ENCODE assay signal across 8 cellular contexts in genomic region chr3:49133226-49133951, GRCh38. TPM values are rescaled to one million over a fixed set of nuclear protein-coding genes. Genes with fewer than 3 reads are reported as not detected.
DNase-seq lines count a peak whose midpoint lies in the region; ATAC-seq and TF ChIP-seq lines count a peak whose summit lies in the region.

No MANE protein-coding gene starts in this region.

- H3K36me3 ChIP-seq in adipocyte (ENCODE audit: control insufficient read depth, insufficient read depth, low read length, severe bottlenecking) (peaks cover 24% of the 10 kb centered on the region), cardiac muscle cell (peaks cover 1% of the 10 kb centered on the region)

- H3K27me3 Mint-ChIP-seq in activated CD8-positive, alpha-beta memory T cell treated with anti-CD3 and anti-CD28 coated beads, Interleukin-2, amount 10 ng/mL, durations not matched to agents 7 days and 5 days = peaks cover 3% of the 10 kb centered on the region
- H3K27me3 Mint-ChIP-seq in effector memory CD8-positive, alpha-beta T cell = peaks cover 14 to 42% of the 10 kb centered on the region in 2 donors

- CTCF ChIA-PET in activated CD8-positive, alpha-beta memory T cell treated with anti-CD3 and anti-CD28 coated beads, Interleukin-2, amount 10 ng/mL, durations not matched to agents 7 days and 5 days (lab: Charles Lee) = no interaction called here

- H3K9ac ChIP-seq in adipocyte (ENCODE audit: low read length) = peak overlapping the region; percentile 87

- no peak overlapping the region for H3K4me3 ChIP-seq in NB4 (ENCODE audit: low read depth, low read length)
- H3K4me3 ChIP-seq in adipocyte (ENCODE audit: low read length) = peak overlapping the region; percentile 90
- H3K4me3 ChIP-seq in cardiac muscle cell = peak overlapping the region; percentile 39

- H3K4me1 Mint-ChIP-seq in activated CD8-positive, alpha-beta memory T cell treated with anti-CD3 and anti-CD28 coated beads, Interleukin-2, amount 10 ng/mL, durations not matched to agents 7 days and 5 days = no peaks in the 10 kb centered on the region
- H3K4me1 Mint-ChIP-seq in effector memory CD8-positive, alpha-beta T cell (ENCODE audit: low read depth in 2 of 2) = peaks cover 0 to 4% of the 10 kb centered on the region in 2 donors

- ATAC-seq in omental fat pad (ENCODE audit: low FRiP score) = peak; percentile 85
- no peak for ATAC-seq in activated CD8-positive, alpha-beta memory T cell treated with anti-CD3 and anti-CD28 coated beads, Interleukin-2, amount 10 ng/mL, durations not matched to agents 7 days and 5 days
- ATAC-seq in effector memory CD8-positive, alpha-beta T cell (replicated peaks) = no peak

- H3K9me3 Mint-ChIP-seq in activated CD8-positive, alpha-beta memory T cell treated with anti-CD3 and anti-CD28 coated beads, Interleukin-2, amount 10 ng/mL, durations not matched to agents 7 days and 5 days (ENCODE audit: low read depth) = no peaks in the 10 kb centered on the region
- no peaks in the 10 kb centered on the region for H3K9me3 Mint-ChIP-seq in effector memory CD8-positive, alpha-beta T cell

- no peak overlapping the region for H3K27ac Mint-ChIP-seq in activated CD8-positive, alpha-beta memory T cell treated with anti-CD3 and anti-CD28 coated beads, Interleukin-2, amount 10 ng/mL, durations not matched to agents 7 days and 5 days
- no peak overlapping the region for H3K27ac Mint-ChIP-seq in effector memory CD8-positive, alpha-beta T cell

- DNase-seq in DMS 273 (lab: John Stamatoyannopoulos, UW; ENCODE audit: unreplicated experiment) = peak; percentile 87
- peak; percentile 42 for DNase-seq in NB4 (ENCODE audit: low read depth)
- peak; percentile 96 for DNase-seq in adipocyte (ENCODE audit: low read depth)
- peak; percentile 91 to 92 for DNase-seq in cardiac muscle cell (ENCODE audit: low read depth in 1 of 2, low spot score in 1 of 2)
- DNase-seq in omental fat pad (ENCODE audit: low spot score) = peak; percentile 59
- no peak for DNase-seq in GM20000 (ENCODE audit: low spot score)
- no peak for DNase-seq in activated CD8-positive, alpha-beta memory T cell treated with anti-CD3 and anti-CD28 coated beads, Interleukin-2, amount 10 ng/mL, durations not matched to agents 7 days and 5 days
- no peak for DNase-seq in effector memory CD8-positive, alpha-beta T cell

- H3K36me3 Mint-ChIP-seq in activated CD8-positive, alpha-beta memory T cell treated with anti-CD3 and anti-CD28 coated beads, Interleukin-2, amount 10 ng/mL, durations not matched to agents 7 days and 5 days = no peaks in the 10 kb centered on the region
- H3K36me3 Mint-ChIP-seq in effector memory CD8-positive, alpha-beta T cell (ENCODE audit: insufficient read depth) = no peaks in the 10 kb centered on the region

- peak overlapping the region; percentile 98 for H3K27ac ChIP-seq in cardiac muscle cell

- TF ChIP-seq CTCF in NB4 (IDR thresholded peaks at IDR 0.05; ENCODE audit: low read depth, low read length) = no peak
- no peak for TF ChIP-seq CTCF in cardiac muscle cell (IDR thresholded peaks at IDR 0.05; ENCODE audit: low read depth, low read length)
- no peak for TF ChIP-seq CTCF in omental fat pad (IDR thresholded peaks at IDR 0.05)
- no peak for TF ChIP-seq CTCF in GM20000 (IDR thresholded peaks at IDR 0.05; ENCODE audit: extremely low read depth, missing control alignments)

- no peak overlapping the region for H3K4me3 Mint-ChIP-seq in activated CD8-positive, alpha-beta memory T cell treated with anti-CD3 and anti-CD28 coated beads, Interleukin-2, amount 10 ng/mL, durations not matched to agents 7 days and 5 days
- no peak overlapping the region for H3K4me3 Mint-ChIP-seq in effector memory CD8-positive, alpha-beta T cell

- peaks cover 13% of the 10 kb centered on the region for H3K4me1 ChIP-seq in adipocyte (ENCODE audit: control insufficient read depth, insufficient read depth, low read length)
- H3K4me1 ChIP-seq in cardiac muscle cell (ENCODE audit: low read depth) = peaks cover 15% of the 10 kb centered on the region

- H3K27me3 ChIP-seq in adipocyte (replicated peaks; ENCODE audit: control insufficient read depth, insufficient read depth, low read length) (no peaks in the 10 kb centered on the region), cardiac muscle cell (no peaks in the 10 kb centered on the region)

- no peak for TF ChIP-seq POLR2A in NB4 (IDR thresholded peaks at IDR 0.05; ENCODE audit: extremely low read depth, insufficient read length)

- H3K9me3 ChIP-seq in adipocyte (ENCODE audit: control insufficient read depth, low read length) (no peaks in the 10 kb centered on the region), cardiac muscle cell (ENCODE audit: low read depth) (no peaks in the 10 kb centered on the region)

RNA-seq across cellular contexts. Expression of gene LAMB2, which starts 0.5 kb away (rescaled TPM):
- total RNA-seq in cardiac muscle cell = 875 and 1,233 TPM in 2 replicates
- polyA plus RNA-seq in cardiac muscle cell = 615 and 708 TPM in 2 replicates
- total RNA-seq in omental fat pad = 100 to 1,000 TPM; 334 to 564 (median 415) TPM
- not detected for total RNA-seq in activated CD8-positive, alpha-beta memory T cell treated with anti-CD3 and anti-CD28 coated beads, Interleukin-2, amount 10 ng/mL, durations not matched to agents 7 days and 5 days

RNA-seq across cellular contexts. Expression of gene USP19, which starts 12.8 kb away (rescaled TPM):
- total RNA-seq in cardiac muscle cell = 103 and 122 TPM in 2 replicates
- polyA plus RNA-seq in cardiac muscle cell = 50.5 and 61.8 TPM in 2 replicates
- total RNA-seq in omental fat pad = 10 to 100 TPM; 30.7 to 63.5 (median 45.4) TPM
- total RNA-seq in activated CD8-positive, alpha-beta memory T cell treated with anti-CD3 and anti-CD28 coated beads, Interleukin-2, amount 10 ng/mL, durations not matched to agents 7 days and 5 days = 10 to 100 TPM; 58.3 to 68.6 TPM

RNA-seq across cellular contexts. Expression of gene QARS1, which starts 28.8 kb away (rescaled TPM):
- 277 and 345 TPM in 2 replicates for total RNA-seq in cardiac muscle cell
- 173 and 188 TPM in 2 replicates for polyA plus RNA-seq in cardiac muscle cell
- total RNA-seq in omental fat pad = 100 to 1,000 TPM; 172 to 204 (median 192) TPM
- total RNA-seq in activated CD8-positive, alpha-beta memory T cell treated with anti-CD3 and anti-CD28 coated beads, Interleukin-2, amount 10 ng/mL, durations not matched to agents 7 days and 5 days = 100 to 1,000 TPM; 234 to 245 TPM

RNA-seq across cellular contexts. Expression of gene CCDC71, which starts 32.7 kb away (rescaled TPM):
- total RNA-seq in cardiac muscle cell = 44.4 and 59.2 TPM in 2 replicates
- 0.39 and 0.56 TPM in 2 replicates for polyA plus RNA-seq in cardiac muscle cell
- total RNA-seq in omental fat pad = 10 to 100 TPM; 20.7 to 29.9 (median 26.8) TPM
- 10 to 100 TPM; 23.5 to 23.7 TPM for total RNA-seq in activated CD8-positive, alpha-beta memory T cell treated with anti-CD3 and anti-CD28 coated beads, Interleukin-2, amount 10 ng/mL, durations not matched to agents 7 days and 5 days

RNA-seq across cellular contexts. Expression of gene KLHDC8B, which starts 38.0 kb away (rescaled TPM):
- total RNA-seq in cardiac muscle cell (158 and 173 TPM in 2 replicates), omental fat pad (100 to 1,000 TPM in 1 of 4 donors, 10 to 100 TPM in 3; 55.0 to 123 (median 65.5) TPM)
- polyA plus RNA-seq in cardiac muscle cell = 162 and 188 TPM in 2 replicates
- 1 to 10 TPM in 1 of 2 experiments, under 1 TPM in 1; 0.80 to 1.3 TPM for total RNA-seq in activated CD8-positive, alpha-beta memory T cell treated with anti-CD3 and anti-CD28 coated beads, Interleukin-2, amount 10 ng/mL, durations not matched to agents 7 days and 5 days

Comparison
In these comparisons a context has a peak if more than half of its experiments do, and no peak if none do; other contexts are left out.
1. DNase-seq: peak in DMS 273 (single experiment), NB4 (single experiment), adipocyte (single experiment), cardiac muscle cell (2 of 2) and omental fat pad (single experiment); none in GM20000 (single experiment), activated CD8-positive, alpha-beta memory T cell treated with anti-CD3 and anti-CD28 coated beads, Interleukin-2, amount 10 ng/mL, durations not matched to agents 7 days and 5 days (single experiment) and effector memory CD8-positive, alpha-beta T cell (0 of 3).
2. RNA of gene LAMB2, which starts 0.5 kb away (total RNA-seq): 875 to 1,233 TPM in cardiac muscle cell and 334 to 564 TPM in omental fat pad; not detected in activated CD8-positive, alpha-beta memory T cell treated with anti-CD3 and anti-CD28 coated beads, Interleukin-2, amount 10 ng/mL, durations not matched to agents 7 days and 5 days; every median in the first group is over 100 times any median in the second.